Comparison of ENCODE assay signal across 8 cellular contexts in the genomic region with DNA sequence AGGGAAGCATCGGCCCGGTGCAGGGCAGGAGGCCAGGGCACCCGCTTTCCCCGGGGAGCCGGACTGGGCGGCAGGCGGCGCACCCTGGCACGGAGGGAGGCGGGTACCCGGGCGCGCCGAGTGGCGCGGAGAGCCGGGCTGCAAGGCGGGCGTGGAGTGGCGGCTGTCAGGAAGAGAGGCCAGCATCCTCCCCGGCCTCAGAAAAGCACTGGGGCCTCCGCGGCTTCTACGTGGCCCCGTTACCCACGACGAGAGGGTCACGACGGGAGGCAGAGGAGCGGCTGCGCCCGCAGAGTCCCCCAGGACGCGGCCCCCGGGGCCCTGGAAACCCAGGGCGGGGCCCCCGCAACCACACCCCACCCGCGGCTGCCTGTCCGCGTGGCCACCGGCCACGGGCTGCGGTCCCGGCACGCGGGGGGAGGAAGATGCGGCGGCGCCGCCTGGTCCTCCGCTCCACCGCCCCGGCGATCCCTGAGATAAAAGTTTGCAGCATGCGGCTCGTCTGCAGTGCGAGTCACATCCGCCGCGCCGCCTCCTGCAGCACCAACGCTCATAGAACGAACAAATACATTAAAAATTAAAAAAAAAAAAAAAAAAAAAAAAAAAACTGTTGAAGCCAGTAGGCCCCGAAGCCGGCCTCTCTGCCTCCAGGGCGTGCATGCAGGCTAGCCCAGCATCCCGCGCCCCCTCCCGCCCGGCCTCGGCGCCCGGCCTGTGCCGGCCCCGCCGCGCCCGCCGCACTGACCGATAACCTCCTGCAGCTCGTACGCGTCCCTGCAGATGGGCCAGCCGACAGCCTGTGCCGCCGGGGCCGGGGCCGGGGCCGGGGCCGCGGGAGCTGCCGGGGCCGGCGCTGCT. TPM values are rescaled to one million over a fixed set of nuclear protein-coding genes. Genes with fewer than 3 reads are reported as not detected.
DNase-seq lines count a peak whose midpoint lies in the region; ATAC-seq, FAIRE-seq and TF ChIP-seq lines count a peak whose summit lies in the region.

No MANE protein-coding gene starts in this region.

- H3K4me2 ChIP-seq in A549: peak overlapping the region; percentile 85

- peak overlapping the region; percentile 29 for H3K9ac ChIP-seq in endodermal cell (ENCODE audit: extremely low read depth, low read length, poor library complexity, severe bottlenecking)

- H3K4me3 Mint-ChIP-seq in endodermal cell (peak overlapping the region; percentile 80), mesothelial cell of epicardium (peak overlapping the region; percentile 88)

- no peaks in the 10 kb centered on the region for H3K36me3 Mint-ChIP-seq in endodermal cell (ENCODE audit: low read depth)
- H3K36me3 Mint-ChIP-seq in mesothelial cell of epicardium: no peaks in the 10 kb centered on the region

- H3K4me1 ChIP-seq in A549: peaks cover 14% of the 10 kb centered on the region
- no peaks in the 10 kb centered on the region for H3K4me1 ChIP-seq in endodermal cell (ENCODE audit: control insufficient read depth, insufficient read depth, low read length)

- peak; percentile 84 to 90 for ATAC-seq in A549
- peak; percentile 50 for ATAC-seq in GM18505 (IDR thresholded peaks at IDR 0.05; ENCODE audit: unreplicated experiment)
- ATAC-seq in HG02981 (IDR thresholded peaks at IDR 0.05; ENCODE audit: unreplicated experiment): peak; percentile 57

- TF ChIP-seq CTCF in A549 (IDR thresholded peaks at IDR 0.05): peak; percentile 29; the same call in 2 of the 3 replicates
- peak; percentile 56 for TF ChIP-seq CTCF in endodermal cell (conservative IDR thresholded peaks at IDR 0.05)
- TF ChIP-seq CTCF in mesothelial cell of epicardium (IDR thresholded peaks at IDR 0.05; ENCODE audit: unreplicated experiment): peak; percentile 30

- H3K36me3 ChIP-seq in endodermal cell (ENCODE audit: control insufficient read depth, insufficient read depth, low read length): no peaks in the 10 kb centered on the region

- peak in 1 of 2 experiments; percentile 47; a peak in 3 of 5 replicates for TF ChIP-seq RAD21 in A549 (conservative IDR thresholded peaks at IDR 0.05 in 1 of 2, IDR thresholded peaks at IDR 0.05 in 1 of 2)

- DNase-seq in A549 (ENCODE audit: low read depth in 1 of 2, low spot score in 1 of 2): peak; percentile 38 to 68
- peak; percentile 70 for DNase-seq in NCI-H69 (lab: John Stamatoyannopoulos, UW)
- peak; percentile 63 for DNase-seq in activated CD8-positive, alpha-beta memory T cell treated with anti-CD3 and anti-CD28 coated beads, Interleukin-2, amount 50 U/mL, for 1 hour (ENCODE audit: extremely low read depth)
- peak; percentile 82 for DNase-seq in endodermal cell
- peak; percentile 59 to 66 for DNase-seq in mesothelial cell of epicardium (ENCODE audit: low spot score in 2 of 2, unreplicated experiment in 2 of 2)
- DNase-seq in stimulated activated CD8-positive, alpha-beta memory T cell treated with anti-CD3 and anti-CD28 coated beads, Interleukin-15, amount 100 ng/mL, for 4 hours (ENCODE audit: low read depth in 2 of 2): peak; percentile 57 to 58

- H3K27ac Mint-ChIP-seq in endodermal cell: peak overlapping the region; percentile 92
- H3K27ac Mint-ChIP-seq in mesothelial cell of epicardium: peak overlapping the region; percentile 93

- no peak for TF ChIP-seq EP300 in A549 (IDR thresholded peaks at IDR 0.05)

- H3K27me3 Mint-ChIP-seq in endodermal cell (ENCODE audit: insufficient read depth): peaks cover 6% of the 10 kb centered on the region
- no peaks in the 10 kb centered on the region for H3K27me3 Mint-ChIP-seq in mesothelial cell of epicardium (ENCODE audit: low read depth)

- H3K4me1 Mint-ChIP-seq in endodermal cell (peaks cover 25% of the 10 kb centered on the region), mesothelial cell of epicardium (peaks cover 42% of the 10 kb centered on the region)

- POLR2A ChIA-PET in A549 (lab: Yijun Ruan, JAX): interaction anchor here (0.7 kb wide), 1 partner anchor 44 kb away, joined by 3 read pairs; no protein-coding TSS in a partner anchor

- H3K27ac ChIP-seq in A549 (peak overlapping the region; percentile 75 to 99), endodermal cell (ENCODE audit: low read depth, low read length) (no peak overlapping the region)

- H3K9me3 ChIP-seq in A549 (0 out of 3 replicates have a peak, but pooled peaks cover under 1% of the 10 kb centered on the region), endodermal cell (ENCODE audit: control insufficient read depth, low read length) (no peaks in the 10 kb centered on the region)

- FAIRE-seq in A549 (lab: Jason Lieb, UNC): no peak

- CTCF ChIA-PET in A549 (lab: Yijun Ruan, JAX): interaction anchor here (1.1 to 1.4 kb wide), 2 partner anchors 87 to 111 kb away, joined by 3 read pairs; no protein-coding TSS in a partner anchor

- 0% methylated on average over 25 of the region's 95 CpGs for WGBS in A549 (ENCODE audit: missing lambda C conversion rate)
- 0 to 1% methylated on average over 35 to 95 of the region's 95 CpGs for WGBS in endodermal cell (ENCODE audit: insufficient coverage in 1 of 2, insufficient read length in 1 of 2), 2 experiments

- H3K27me3 ChIP-seq in endodermal cell (ENCODE audit: control insufficient read depth, insufficient read depth, low read length, poor library complexity, severe bottlenecking): no peaks in the 10 kb centered on the region

- TF ChIP-seq POLR2A in A549 (IDR thresholded peaks at IDR 0.05; ENCODE audit: low read length) (no peak), GM18505 (IDR thresholded peaks at IDR 0.05; ENCODE audit: borderline replicate concordance, extremely low read depth, insufficient read depth, insufficient read length) (no peak)

- H3K4me3 ChIP-seq in A549: peak overlapping the region; percentile 75
- H3K4me3 ChIP-seq in endodermal cell (ENCODE audit: low read length): peak overlapping the region; percentile 84

- no peaks in the 10 kb centered on the region for H3K9me3 Mint-ChIP-seq in endodermal cell
- no peaks in the 10 kb centered on the region for H3K9me3 Mint-ChIP-seq in mesothelial cell of epicardium

TF ChIP-seq in A549, 52 proteins besides CTCF, POLR2A, EP300 and RAD21:
- TF ChIP-seq PHF8 (IDR thresholded peaks at IDR 0.05; ENCODE audit: borderline replicate concordance, low read depth) (0 out of 2 replicates have a peak, but pooled peaks have one; percentile 36), MAX (IDR thresholded peaks at IDR 0.05) (peak; percentile 60), NPAS2 (CRISPR knock-in tag; IDR thresholded peaks at IDR 0.05; ENCODE audit: borderline replicate concordance) (no peak), SMC3 (IDR thresholded peaks at IDR 0.05) (peak; percentile 54), ZC3H11A (IDR thresholded peaks at IDR 0.05) (no peak), HEYL (CRISPR knock-in tag; IDR thresholded peaks at IDR 0.05) (no peak), GATA3 (IDR thresholded peaks at IDR 0.05; ENCODE audit: borderline replicate concordance) (no peak), SREBF2 (IDR thresholded peaks at IDR 0.05) (no peak), CHD2 (IDR thresholded peaks at IDR 0.05; ENCODE audit: low read length, partially characterized antibody) (no peak)
- TF ChIP-seq, protein P1, sequence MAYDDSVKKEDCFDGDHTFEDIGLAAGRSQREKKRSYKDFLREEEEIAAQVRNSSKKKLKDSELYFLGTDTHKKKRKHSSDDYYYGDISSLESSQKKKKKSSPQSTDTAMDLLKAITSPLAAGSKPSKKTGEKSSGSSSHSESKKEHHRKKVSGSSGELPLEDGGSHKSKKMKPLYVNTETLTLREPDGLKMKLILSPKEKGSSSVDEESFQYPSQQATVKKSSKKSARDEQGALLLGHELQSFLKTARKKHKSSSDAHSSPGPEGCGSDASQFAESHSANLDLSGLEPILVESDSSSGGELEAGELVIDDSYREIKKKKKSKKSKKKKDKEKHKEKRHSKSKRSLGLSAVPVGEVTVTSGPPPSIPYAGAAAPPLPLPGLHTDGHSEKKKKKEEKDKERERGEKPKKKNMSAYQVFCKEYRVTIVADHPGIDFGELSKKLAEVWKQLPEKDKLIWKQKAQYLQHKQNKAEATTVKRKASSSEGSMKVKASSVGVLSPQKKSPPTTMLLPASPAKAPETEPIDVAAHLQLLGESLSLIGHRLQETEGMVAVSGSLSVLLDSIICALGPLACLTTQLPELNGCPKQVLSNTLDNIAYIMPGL (CRISPR knock-in tag; IDR thresholded peaks at IDR 0.05; ENCODE audit: borderline replicate concordance): no peak

RNA-seq across cellular contexts. Expression of gene STK39, which starts 0.7 kb away (rescaled TPM):
- polyA plus RNA-seq in A549 (2011; rRNA removed) (17.9 and 27.2 TPM in 2 replicates), A549 (2017; fragmentation: RNase III; extraction: RNeasy Plus Mini Kit Qiagen cat#74134 plus additional on column Dnase treatment) (11.2 to 14.2 TPM (median 14.1 TPM) in 3 replicates)
- 5.1 and 5.5 TPM in 2 replicates for polyA plus RNA-seq in A549 (2012; cell fraction: cytosol; rRNA removed)
- 2.0 and 4.6 TPM in 2 replicates for polyA plus RNA-seq in A549 (2012; cell fraction: nucleus; rRNA removed)
- polyA minus RNA-seq in A549 (2011; rRNA and poly(A)+ RNA removed): 7.4 and 7.6 TPM in 2 replicates
- total RNA-seq in endodermal cell (10 to 100 TPM; 22.3 to 31.5 TPM), mesothelial cell of epicardium (18.7 to 19.3 TPM (median 18.7 TPM) in 3 replicates)
- 36.6 TPM for polyA plus RNA-seq in endodermal cell (2013, experiment 1 of 2)
- polyA plus RNA-seq in endodermal cell (2013, experiment 2 of 2): 31.7 TPM
